1 cellular context compared by ENCODE assay signal in the genomic region with DNA sequence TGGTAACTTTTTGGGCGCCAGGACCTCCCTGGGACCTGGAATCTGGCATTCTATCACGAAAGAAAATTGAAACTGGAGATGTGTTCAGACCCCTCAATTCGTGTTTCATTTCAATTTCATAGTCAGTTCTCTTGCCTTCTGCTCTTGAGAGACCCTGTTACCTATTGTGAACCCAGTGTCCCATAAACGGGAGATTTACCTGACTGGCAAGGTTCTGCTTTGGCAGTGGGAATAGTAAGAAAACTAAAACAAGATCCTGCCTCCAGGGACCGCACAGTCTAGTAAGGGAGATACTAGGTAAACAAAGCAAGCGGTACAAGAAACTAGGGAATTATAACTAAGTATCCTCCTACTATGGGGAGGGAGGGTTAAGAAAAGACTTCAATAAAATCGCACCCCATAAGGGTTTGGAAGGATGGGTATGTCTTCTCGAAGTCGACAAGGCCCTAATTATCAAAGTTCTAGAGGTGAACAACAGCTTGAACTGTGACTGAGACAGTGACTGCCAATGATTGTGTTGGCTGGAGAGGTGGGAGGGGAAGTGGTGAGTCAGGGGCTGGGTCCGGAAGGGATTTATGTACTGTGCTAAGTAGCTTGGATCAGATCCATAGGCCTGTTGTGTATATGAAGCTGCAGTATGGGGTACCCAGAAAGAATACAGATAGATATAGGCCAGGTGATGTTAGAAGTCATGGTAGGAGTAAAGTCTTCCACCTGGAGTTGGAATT.
A peak's percentile ranks its signal among the peaks of the same experiment; 100 is the strongest.
TF ChIP-seq lines count a peak whose summit lies in the region.

No MANE protein-coding gene starts in this region.

TF ChIP-seq in HepG2, 621 proteins besides CTCF, POLR2A, EP300 and RAD21 (continued from another document and continues in another):
- peak; percentile 57; the same call in 1 of the 2 replicates for TF ChIP-seq HDAC2 (CRISPR knock-in tag; IDR thresholded peaks at IDR 0.05)
- TF ChIP-seq CAMTA2 (CRISPR knock-in tag; IDR thresholded peaks at IDR 0.05; ENCODE audit: borderline replicate concordance), result no peak
- TF ChIP-seq ZUFSP (CRISPR knock-in tag; IDR thresholded peaks at IDR 0.05; ENCODE audit: borderline replicate concordance), result no peak
- TF ChIP-seq ZNF709 (CRISPR knock-in tag; IDR thresholded peaks at IDR 0.05), result 0 out of 2 replicates have a peak, but pooled peaks have one; percentile 34
- TF ChIP-seq ZNF816 (CRISPR knock-in tag; IDR thresholded peaks at IDR 0.05; ENCODE audit: borderline replicate concordance), result no peak
- TF ChIP-seq, protein P1, sequence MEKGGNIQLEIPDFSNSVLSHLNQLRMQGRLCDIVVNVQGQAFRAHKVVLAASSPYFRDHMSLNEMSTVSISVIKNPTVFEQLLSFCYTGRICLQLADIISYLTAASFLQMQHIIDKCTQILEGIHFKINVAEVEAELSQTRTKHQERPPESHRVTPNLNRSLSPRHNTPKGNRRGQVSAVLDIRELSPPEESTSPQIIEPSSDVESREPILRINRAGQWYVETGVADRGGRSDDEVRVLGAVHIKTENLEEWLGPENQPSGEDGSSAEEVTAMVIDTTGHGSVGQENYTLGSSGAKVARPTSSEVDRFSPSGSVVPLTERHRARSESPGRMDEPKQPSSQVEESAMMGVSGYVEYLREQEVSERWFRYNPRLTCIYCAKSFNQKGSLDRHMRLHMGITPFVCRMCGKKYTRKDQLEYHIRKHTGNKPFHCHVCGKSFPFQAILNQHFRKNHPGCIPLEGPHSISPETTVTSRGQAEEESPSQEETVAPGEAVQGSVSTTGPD (CRISPR knock-in tag; IDR thresholded peaks at IDR 0.05), result no peak
- no peak for TF ChIP-seq ZNF24 (IDR thresholded peaks at IDR 0.05)
- TF ChIP-seq ZNF432 (CRISPR knock-in tag; IDR thresholded peaks at IDR 0.05; ENCODE audit: borderline replicate concordance), result no peak
- TF ChIP-seq MED1 (CRISPR knock-in tag; IDR thresholded peaks at IDR 0.05), result peak; percentile 82
- TF ChIP-seq, protein P2, sequence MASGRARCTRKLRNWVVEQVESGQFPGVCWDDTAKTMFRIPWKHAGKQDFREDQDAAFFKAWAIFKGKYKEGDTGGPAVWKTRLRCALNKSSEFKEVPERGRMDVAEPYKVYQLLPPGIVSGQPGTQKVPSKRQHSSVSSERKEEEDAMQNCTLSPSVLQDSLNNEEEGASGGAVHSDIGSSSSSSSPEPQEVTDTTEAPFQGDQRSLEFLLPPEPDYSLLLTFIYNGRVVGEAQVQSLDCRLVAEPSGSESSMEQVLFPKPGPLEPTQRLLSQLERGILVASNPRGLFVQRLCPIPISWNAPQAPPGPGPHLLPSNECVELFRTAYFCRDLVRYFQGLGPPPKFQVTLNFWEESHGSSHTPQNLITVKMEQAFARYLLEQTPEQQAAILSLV (CRISPR knock-in tag; IDR thresholded peaks at IDR 0.05; ENCODE audit: borderline replicate concordance), result no peak
- no peak for TF ChIP-seq ZSCAN30 (CRISPR knock-in tag; IDR thresholded peaks at IDR 0.05)
- TF ChIP-seq, protein P3, sequence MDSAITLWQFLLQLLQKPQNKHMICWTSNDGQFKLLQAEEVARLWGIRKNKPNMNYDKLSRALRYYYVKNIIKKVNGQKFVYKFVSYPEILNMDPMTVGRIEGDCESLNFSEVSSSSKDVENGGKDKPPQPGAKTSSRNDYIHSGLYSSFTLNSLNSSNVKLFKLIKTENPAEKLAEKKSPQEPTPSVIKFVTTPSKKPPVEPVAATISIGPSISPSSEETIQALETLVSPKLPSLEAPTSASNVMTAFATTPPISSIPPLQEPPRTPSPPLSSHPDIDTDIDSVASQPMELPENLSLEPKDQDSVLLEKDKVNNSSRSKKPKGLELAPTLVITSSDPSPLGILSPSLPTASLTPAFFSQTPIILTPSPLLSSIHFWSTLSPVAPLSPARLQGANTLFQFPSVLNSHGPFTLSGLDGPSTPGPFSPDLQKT (CRISPR knock-in tag; IDR thresholded peaks at IDR 0.05; ENCODE audit: borderline replicate concordance), result no peak
- no peak for TF ChIP-seq ZNF558 (CRISPR knock-in tag; IDR thresholded peaks at IDR 0.05; ENCODE audit: borderline replicate concordance)
- TF ChIP-seq RBM22 (optimal IDR thresholded peaks at IDR 0.05; ENCODE audit: low read length), result peak; percentile 89
- TF ChIP-seq ZNF354B (CRISPR knock-in tag; IDR thresholded peaks at IDR 0.05), result no peak
- 0 out of 2 replicates have a peak, but pooled peaks have one; percentile 23 for TF ChIP-seq SATB2 (CRISPR knock-in tag; IDR thresholded peaks at IDR 0.05)
- no peak for TF ChIP-seq ZNF441 (CRISPR knock-in tag; IDR thresholded peaks at IDR 0.05; ENCODE audit: borderline replicate concordance)
- TF ChIP-seq, protein P4, sequence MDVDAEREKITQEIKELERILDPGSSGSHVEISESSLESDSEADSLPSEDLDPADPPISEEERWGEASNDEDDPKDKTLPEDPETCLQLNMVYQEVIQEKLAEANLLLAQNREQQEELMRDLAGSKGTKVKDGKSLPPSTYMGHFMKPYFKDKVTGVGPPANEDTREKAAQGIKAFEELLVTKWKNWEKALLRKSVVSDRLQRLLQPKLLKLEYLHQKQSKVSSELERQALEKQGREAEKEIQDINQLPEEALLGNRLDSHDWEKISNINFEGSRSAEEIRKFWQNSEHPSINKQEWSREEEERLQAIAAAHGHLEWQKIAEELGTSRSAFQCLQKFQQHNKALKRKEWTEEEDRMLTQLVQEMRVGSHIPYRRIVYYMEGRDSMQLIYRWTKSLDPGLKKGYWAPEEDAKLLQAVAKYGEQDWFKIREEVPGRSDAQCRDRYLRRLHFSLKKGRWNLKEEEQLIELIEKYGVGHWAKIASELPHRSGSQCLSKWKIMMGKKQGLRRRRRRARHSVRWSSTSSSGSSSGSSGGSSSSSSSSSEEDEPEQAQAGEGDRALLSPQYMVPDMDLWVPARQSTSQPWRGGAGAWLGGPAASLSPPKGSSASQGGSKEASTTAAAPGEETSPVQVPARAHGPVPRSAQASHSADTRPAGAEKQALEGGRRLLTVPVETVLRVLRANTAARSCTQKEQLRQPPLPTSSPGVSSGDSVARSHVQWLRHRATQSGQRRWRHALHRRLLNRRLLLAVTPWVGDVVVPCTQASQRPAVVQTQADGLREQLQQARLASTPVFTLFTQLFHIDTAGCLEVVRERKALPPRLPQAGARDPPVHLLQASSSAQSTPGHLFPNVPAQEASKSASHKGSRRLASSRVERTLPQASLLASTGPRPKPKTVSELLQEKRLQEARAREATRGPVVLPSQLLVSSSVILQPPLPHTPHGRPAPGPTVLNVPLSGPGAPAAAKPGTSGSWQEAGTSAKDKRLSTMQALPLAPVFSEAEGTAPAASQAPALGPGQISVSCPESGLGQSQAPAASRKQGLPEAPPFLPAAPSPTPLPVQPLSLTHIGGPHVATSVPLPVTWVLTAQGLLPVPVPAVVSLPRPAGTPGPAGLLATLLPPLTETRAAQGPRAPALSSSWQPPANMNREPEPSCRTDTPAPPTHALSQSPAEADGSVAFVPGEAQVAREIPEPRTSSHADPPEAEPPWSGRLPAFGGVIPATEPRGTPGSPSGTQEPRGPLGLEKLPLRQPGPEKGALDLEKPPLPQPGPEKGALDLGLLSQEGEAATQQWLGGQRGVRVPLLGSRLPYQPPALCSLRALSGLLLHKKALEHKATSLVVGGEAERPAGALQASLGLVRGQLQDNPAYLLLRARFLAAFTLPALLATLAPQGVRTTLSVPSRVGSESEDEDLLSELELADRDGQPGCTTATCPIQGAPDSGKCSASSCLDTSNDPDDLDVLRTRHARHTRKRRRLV (CRISPR knock-in tag; IDR thresholded peaks at IDR 0.05), result no peak
- TF ChIP-seq JARID2 (CRISPR knock-in tag; IDR thresholded peaks at IDR 0.05; ENCODE audit: insufficient replicate concordance), result no peak
- no peak for TF ChIP-seq SIX4 (CRISPR knock-in tag; IDR thresholded peaks at IDR 0.05)
- no peak for TF ChIP-seq ARHGAP35 (CRISPR knock-in tag; IDR thresholded peaks at IDR 0.05; ENCODE audit: borderline replicate concordance)
- TF ChIP-seq ZNF75D (CRISPR knock-in tag; IDR thresholded peaks at IDR 0.05; ENCODE audit: borderline replicate concordance), result no peak
- no peak for TF ChIP-seq KDM4B (CRISPR knock-in tag; IDR thresholded peaks at IDR 0.05)
- no peak for TF ChIP-seq MATR3 (CRISPR knock-in tag; IDR thresholded peaks at IDR 0.05)
- TF ChIP-seq ZNF589 (CRISPR knock-in tag; conservative IDR thresholded peaks at IDR 0.05), result 0 out of 2 replicates have a peak, but pooled peaks have one; percentile 52
- TF ChIP-seq, protein P5, sequence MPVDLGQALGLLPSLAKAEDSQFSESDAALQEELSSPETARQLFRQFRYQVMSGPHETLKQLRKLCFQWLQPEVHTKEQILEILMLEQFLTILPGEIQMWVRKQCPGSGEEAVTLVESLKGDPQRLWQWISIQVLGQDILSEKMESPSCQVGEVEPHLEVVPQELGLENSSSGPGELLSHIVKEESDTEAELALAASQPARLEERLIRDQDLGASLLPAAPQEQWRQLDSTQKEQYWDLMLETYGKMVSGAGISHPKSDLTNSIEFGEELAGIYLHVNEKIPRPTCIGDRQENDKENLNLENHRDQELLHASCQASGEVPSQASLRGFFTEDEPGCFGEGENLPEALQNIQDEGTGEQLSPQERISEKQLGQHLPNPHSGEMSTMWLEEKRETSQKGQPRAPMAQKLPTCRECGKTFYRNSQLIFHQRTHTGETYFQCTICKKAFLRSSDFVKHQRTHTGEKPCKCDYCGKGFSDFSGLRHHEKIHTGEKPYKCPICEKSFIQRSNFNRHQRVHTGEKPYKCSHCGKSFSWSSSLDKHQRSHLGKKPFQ (CRISPR knock-in tag; IDR thresholded peaks at IDR 0.05; ENCODE audit: insufficient replicate concordance), result no peak
- TF ChIP-seq ZBTB7B (CRISPR knock-in tag; IDR thresholded peaks at IDR 0.05), result no peak
- TF ChIP-seq ZNF260 (CRISPR knock-in tag; IDR thresholded peaks at IDR 0.05; ENCODE audit: borderline replicate concordance, low read depth), result no peak
- peak in 1 of 2 experiments; percentile 24; a peak in 1 of 4 replicates for TF ChIP-seq KLF16 (CRISPR knock-in tag; IDR thresholded peaks at IDR 0.05)
- TF ChIP-seq HES4 (CRISPR knock-in tag; IDR thresholded peaks at IDR 0.05; ENCODE audit: borderline replicate concordance), result no peak
- no peak for TF ChIP-seq NCOA5 (CRISPR knock-in tag; IDR thresholded peaks at IDR 0.05)
- 0 out of 2 replicates have a peak, but pooled peaks have one; percentile 46 for TF ChIP-seq ZNF264 (CRISPR knock-in tag; IDR thresholded peaks at IDR 0.05)
- peak; percentile 28 for TF ChIP-seq AFF4 (CRISPR knock-in tag; IDR thresholded peaks at IDR 0.05)
